Comparison of ENCODE assay signal across 1 cellular context in genomic region chr3:112303811-112304325, GRCh38.
TF ChIP-seq lines count a peak whose summit lies in the region.

No MANE protein-coding gene starts in this region.

TF ChIP-seq in GM12878, 131 proteins besides CTCF, POLR2A, EP300 and RAD21 (continued from another document):
- no peak for TF ChIP-seq NKRF (conservative IDR thresholded peaks at IDR 0.05)
- TF ChIP-seq POLR2AphosphoS2 (IDR thresholded peaks at IDR 0.05; ENCODE audit: low read depth, low read length) = no peak
- no peak for TF ChIP-seq CHD4 (IDR thresholded peaks at IDR 0.05)
